10 cellular contexts compared by ENCODE assay signal in genomic region chr11:31816467-31817053, GRCh38. TPM values are rescaled to one million over a fixed set of nuclear protein-coding genes. Genes with fewer than 3 reads are reported as not detected.
DNase-seq lines count a peak whose midpoint lies in the region; ATAC-seq and TF ChIP-seq lines count a peak whose summit lies in the region.
"Had no signal": no experiment of that assay in that cellular context is flagged by ENCODE, and none has a peak within 500 bp of the region (broad histone marks: within the 10 kb centered on the region; RNA-seq: fewer than 3 reads in every experiment).

No MANE protein-coding gene starts in this region.

- CTCF ChIA-PET in activated CD4-positive, alpha-beta T cell treated with anti-CD3 and anti-CD28 coated beads, Interleukin-2, amount 10 ng/mL, durations not matched to agents 7 days and 5 days (lab: Charles Lee) = interaction anchor here (1.0 to 2.8 kb wide), 2 partner anchors 7 to 11 kb away, joined by 5 to 6 read pairs; no protein-coding TSS in a partner anchor

- H3K27ac Mint-ChIP-seq in activated CD4-positive, alpha-beta T cell treated with anti-CD3 and anti-CD28 coated beads, Interleukin-2, amount 10 ng/mL, durations not matched to agents 7 days and 5 days = peak overlapping the region; percentile 31
- H3K27ac Mint-ChIP-seq in T-helper 17 cell = peak overlapping the region; percentile 3
- H3K27ac Mint-ChIP-seq in glutamatergic neuron (ENCODE audit: unreplicated experiment) = peak overlapping the region; percentile 76
- no peak overlapping the region for H3K27ac Mint-ChIP-seq in stimulated activated memory B cell treated with anti-CD40 and anti-IgM and Interleukin-4, amounts not matched to agents 10 μg/mL and 1 μg/mL and 100 μg/mL, for 72 hours

- POLR2A ChIA-PET in activated CD4-positive, alpha-beta T cell treated with anti-CD3 and anti-CD28 coated beads, Interleukin-2, amount 10 ng/mL, durations not matched to agents 7 days and 5 days (lab: Charles Lee) = no interaction called here

- peaks cover 17% of the 10 kb centered on the region for H3K4me1 Mint-ChIP-seq in activated CD4-positive, alpha-beta T cell treated with anti-CD3 and anti-CD28 coated beads, Interleukin-2, amount 10 ng/mL, durations not matched to agents 7 days and 5 days
- peaks cover 23% of the 10 kb centered on the region for H3K4me1 Mint-ChIP-seq in T-helper 17 cell
- H3K4me1 Mint-ChIP-seq in glutamatergic neuron (ENCODE audit: low read depth, unreplicated experiment) = peaks cover 24% of the 10 kb centered on the region
- peaks cover 30% of the 10 kb centered on the region for H3K4me1 Mint-ChIP-seq in stimulated activated memory B cell treated with anti-CD40 and anti-IgM and Interleukin-4, amounts not matched to agents 10 μg/mL and 1 μg/mL and 100 μg/mL, for 72 hours

- no peak overlapping the region for H3K4me3 Mint-ChIP-seq in activated CD4-positive, alpha-beta T cell treated with anti-CD3 and anti-CD28 coated beads, Interleukin-2, amount 10 ng/mL, durations not matched to agents 7 days and 5 days
- H3K4me3 Mint-ChIP-seq in T-helper 17 cell = peak overlapping the region; percentile 66
- H3K4me3 Mint-ChIP-seq in glutamatergic neuron (ENCODE audit: unreplicated experiment) = peak overlapping the region; percentile 88
- peak overlapping the region; percentile 26 for H3K4me3 Mint-ChIP-seq in stimulated activated memory B cell treated with anti-CD40 and anti-IgM and Interleukin-4, amounts not matched to agents 10 μg/mL and 1 μg/mL and 100 μg/mL, for 72 hours

- TF ChIP-seq CTCF in glutamatergic neuron (IDR thresholded peaks at IDR 0.05; ENCODE audit: partially characterized antibody, unreplicated experiment) = no peak

- ATAC-seq in T-helper 17 cell (no peak), HG03460 (IDR thresholded peaks at IDR 0.05; ENCODE audit: unreplicated experiment) (no peak)
- ATAC-seq in stimulated activated memory B cell treated with anti-CD40 and anti-IgM and Interleukin-4, amounts not matched to agents 10 μg/mL and 1 μg/mL and 100 μg/mL, for 72 hours = no peak

- peaks cover 73% of the 10 kb centered on the region for H3K27me3 Mint-ChIP-seq in activated CD4-positive, alpha-beta T cell treated with anti-CD3 and anti-CD28 coated beads, Interleukin-2, amount 10 ng/mL, durations not matched to agents 7 days and 5 days
- peaks cover 66% of the 10 kb centered on the region for H3K27me3 Mint-ChIP-seq in T-helper 17 cell
- peaks cover 38% of the 10 kb centered on the region for H3K27me3 Mint-ChIP-seq in glutamatergic neuron (ENCODE audit: unreplicated experiment)
- peaks cover 89% of the 10 kb centered on the region for H3K27me3 Mint-ChIP-seq in stimulated activated memory B cell treated with anti-CD40 and anti-IgM and Interleukin-4, amounts not matched to agents 10 μg/mL and 1 μg/mL and 100 μg/mL, for 72 hours

- H3K9me3 Mint-ChIP-seq in activated CD4-positive, alpha-beta T cell treated with anti-CD3 and anti-CD28 coated beads, Interleukin-2, amount 10 ng/mL, durations not matched to agents 7 days and 5 days = no peaks in the 10 kb centered on the region
- peaks cover 15% of the 10 kb centered on the region for H3K9me3 Mint-ChIP-seq in glutamatergic neuron (ENCODE audit: unreplicated experiment)
- H3K9me3 Mint-ChIP-seq in stimulated activated memory B cell treated with anti-CD40 and anti-IgM and Interleukin-4, amounts not matched to agents 10 μg/mL and 1 μg/mL and 100 μg/mL, for 72 hours = peaks cover 3% of the 10 kb centered on the region

- no peak for DNase-seq in activated CD4-positive, alpha-beta T cell treated with anti-CD3 and anti-CD28 coated beads, Interleukin-2, amount 10 ng/mL, durations not matched to agents 7 days and 5 days
- no peak for DNase-seq in activated CD4-positive, alpha-beta T cell treated with anti-CD3 and anti-CD28 coated beads, Interleukin-2, amount 50 U/mL, for 4 hours
- DNase-seq in T-helper 17 cell (no peak), glutamatergic neuron (no peak), NCI-H345 (lab: John Stamatoyannopoulos, UW) (no peak), RKO (ENCODE audit: low spot score) (no peak)
- DNase-seq: activated CD4-positive, CD25-positive, alpha-beta regulatory T cell treated with anti-CD3 and anti-CD28 coated beads, Interleukin-2, amount 50 U/mL, for 72 hours; MM.1S had no signal

- peaks cover 2% of the 10 kb centered on the region for H3K36me3 Mint-ChIP-seq in activated CD4-positive, alpha-beta T cell treated with anti-CD3 and anti-CD28 coated beads, Interleukin-2, amount 10 ng/mL, durations not matched to agents 7 days and 5 days (ENCODE audit: low read depth)
- peaks cover 5% of the 10 kb centered on the region for H3K36me3 Mint-ChIP-seq in T-helper 17 cell (ENCODE audit: low read depth)
- H3K36me3 Mint-ChIP-seq in glutamatergic neuron (ENCODE audit: unreplicated experiment) = peaks cover 4% of the 10 kb centered on the region
- peaks cover 12% of the 10 kb centered on the region for H3K36me3 Mint-ChIP-seq in stimulated activated memory B cell treated with anti-CD40 and anti-IgM and Interleukin-4, amounts not matched to agents 10 μg/mL and 1 μg/mL and 100 μg/mL, for 72 hours

- H3K9me3 ChIP-seq in T-helper 17 cell (ENCODE audit: control insufficient read depth, low read length, poor library complexity, severe bottlenecking) = peaks cover 8% of the 10 kb centered on the region

RNA-seq across cellular contexts. Expression of gene PAX6, which starts 5.4 kb away (rescaled TPM):
- not detected for total RNA-seq in activated CD4-positive, alpha-beta T cell treated with anti-CD3 and anti-CD28 coated beads, Interleukin-2, amount 10 ng/mL, durations not matched to agents 7 days and 5 days
- not detected for total RNA-seq in T-helper 17 cell
- total RNA-seq in glutamatergic neuron (ENCODE audit: unreplicated experiment) = 30.7 TPM

Comparison
In these comparisons a context has a peak if more than half of its experiments do, and no peak if none do; other contexts are left out.
1. RNA of gene PAX6, which starts 5.4 kb away (total RNA-seq): 30.7 TPM in glutamatergic neuron (single experiment); not detected in activated CD4-positive, alpha-beta T cell treated with anti-CD3 and anti-CD28 coated beads, Interleukin-2, amount 10 ng/mL, durations not matched to agents 7 days and 5 days and not detected in T-helper 17 cell; every median in the first group is over 10 times any median in the second.